ENCODE assay signal across 13 cellular contexts in the genomic region with DNA sequence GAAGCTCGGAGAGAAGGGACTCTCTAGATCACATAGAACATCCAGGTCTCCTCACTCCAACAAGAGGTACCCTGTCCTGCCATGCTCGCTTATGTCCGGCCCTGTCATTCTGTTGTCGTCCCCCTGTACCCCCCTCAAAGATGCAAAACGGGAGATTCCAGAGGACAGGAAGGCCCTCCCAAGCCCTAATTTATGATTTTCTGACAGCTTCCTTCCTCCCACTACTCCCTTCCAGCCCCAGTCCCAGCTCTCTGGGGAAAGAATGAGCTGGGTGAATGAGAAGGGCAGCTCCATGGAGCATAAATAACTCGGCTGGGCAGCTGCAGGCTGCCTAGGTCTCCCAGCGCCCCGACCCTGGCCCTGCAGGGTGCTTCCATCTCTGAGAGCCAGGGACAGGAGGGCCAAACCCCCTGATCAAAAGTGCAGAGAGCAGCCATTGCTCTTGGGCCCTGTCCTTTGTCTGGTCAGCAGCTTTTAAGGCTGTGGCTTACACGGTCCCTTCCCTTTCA. TPM values are rescaled to one million over a fixed set of nuclear protein-coding genes. Genes with fewer than 3 reads are reported as not detected.
DNase-seq lines count a peak whose midpoint lies in the region; TF ChIP-seq lines count a peak whose summit lies in the region.
"Had no signal": no experiment of that assay in that cellular context is flagged by ENCODE, and none has a peak within 500 bp of the region (broad histone marks: within the 10 kb centered on the region; RNA-seq: fewer than 3 reads in every experiment).

No MANE protein-coding gene starts in this region.

- no peak overlapping the region for H3K4me2 ChIP-seq in hepatocyte

- H3K9me2 ChIP-seq in hepatocyte (replicated peaks; ENCODE audit: insufficient read depth): no peaks in the 10 kb centered on the region

- peaks cover 64% of the 10 kb centered on the region for H3K27me3 Mint-ChIP-seq in T-helper 1 cell treated with Interleukin-12 subunit alpha and Interleukin-12 subunit beta and Interleukin-4 antibody, amounts not matched to agents 30 μg/mL and 1 μg/mL, for 36 hours (ENCODE audit: low read depth)

- 85% methylated on average over 9 of the region's 9 CpGs for WGBS in hepatocyte (ENCODE audit: low lambda C conversion rate, missing lambda C conversion rate)
- whole genome bisulfite sequencing in spleen, 5 donors: 23 to 47% (median 35%) methylated on average over 9 of the region's 9 CpGs
- 78% methylated on average over 9 of the region's 9 CpGs for WGBS in esophagus muscularis mucosa

- no peaks in the 10 kb centered on the region for H3K79me2 ChIP-seq in hepatocyte

- DNase-seq in T-helper 1 cell: no peak
- no peak for DNase-seq in Peyer's patch
- DNase-seq in hepatocyte (ENCODE audit: low spot score): no peak
- no peak for DNase-seq in spleen
- DNase-seq in activated effector memory CD4-positive, alpha-beta T cell treated with anti-CD3 and anti-CD28 coated beads, Interleukin-2, amount 50 U/mL, for 16 hours: no peak
- DNase-seq in esophagus muscularis mucosa (ENCODE audit: extremely low spot score): no peak
- DNase-seq in activated naive CD4-positive, alpha-beta T cell (lab: John Stamatoyannopoulos, UW): no peak
- DNase-seq: NCI-H2081 treated with DMSO at 0.1 percent for 48 hours; NK-92 treated with Interleukin-12 subunit alpha and Interleukin-12 subunit beta, amount 100 ng/mL, for 24 hours had no signal

- H3K9me3 Mint-ChIP-seq in T-helper 1 cell treated with Interleukin-12 subunit alpha and Interleukin-12 subunit beta and Interleukin-4 antibody, amounts not matched to agents 30 μg/mL and 1 μg/mL, for 36 hours: no peaks in the 10 kb centered on the region

- intact Hi-C loops in spleen (cut with DNase I; ENCODE audit: low total_unique reads): no loop called here
- intact Hi-C loops in esophagus muscularis mucosa (cut with DNase I): no loop called here

- H2AFZ ChIP-seq in hepatocyte: no peak overlapping the region

- no peak for TF ChIP-seq EP300 in esophagus muscularis mucosa (IDR thresholded peaks at IDR 0.05)

- H3K4me3 Mint-ChIP-seq in T-helper 1 cell treated with Interleukin-12 subunit alpha and Interleukin-12 subunit beta and Interleukin-4 antibody, amounts not matched to agents 30 μg/mL and 1 μg/mL, for 36 hours: no peak overlapping the region

- H3K27ac ChIP-seq in Peyer's patch: peak overlapping the region in 3 of 4 donors; percentile 52 to 68 (median 64)
- peak overlapping the region; percentile 31 for H3K27ac ChIP-seq in hepatocyte
- H3K27ac ChIP-seq in spleen: peak overlapping the region; percentile 60 to 91 (median 82)
- H3K27ac ChIP-seq in esophagus muscularis mucosa (replicated peaks in 1 of 4): peak overlapping the region in 1 of 4 donors; percentile 10
- H3K27ac ChIP-seq: 22Rv1, thoracic aorta, WERI-Rb-1 had no signal

- H3K4me1 ChIP-seq in Peyer's patch (peaks cover 0 to 19% (median 3%) of the 10 kb centered on the region in 4 donors), hepatocyte (ENCODE audit: insufficient read depth) (peaks cover 9% of the 10 kb centered on the region), spleen (peaks cover 27 to 59% (median 49%) of the 10 kb centered on the region in 6 donors), esophagus muscularis mucosa (peaks cover 8 to 28% (median 19%) of the 10 kb centered on the region in 4 donors)

- H3K27ac Mint-ChIP-seq in T-helper 1 cell treated with Interleukin-12 subunit alpha and Interleukin-12 subunit beta and Interleukin-4 antibody, amounts not matched to agents 30 μg/mL and 1 μg/mL, for 36 hours: peak overlapping the region; percentile 75

- H3K9me3 ChIP-seq in Peyer's patch (no peaks in the 10 kb centered on the region), hepatocyte (ENCODE audit: low read depth) (no peaks in the 10 kb centered on the region), spleen (no peaks in the 10 kb centered on the region), esophagus muscularis mucosa (no peaks in the 10 kb centered on the region)
- H3K9me3 ChIP-seq: thoracic aorta had no signal

- H3K27me3 ChIP-seq in Peyer's patch (no peaks in the 10 kb centered on the region), hepatocyte (no peaks in the 10 kb centered on the region), spleen (replicated peaks in 1 of 7) (peaks cover 0 to 53% (median 3%) of the 10 kb centered on the region in 7 donors), esophagus muscularis mucosa (peaks cover 0 to 9% (median 8%) of the 10 kb centered on the region in 4 donors)

- TF ChIP-seq POLR2A in Peyer's patch (IDR thresholded peaks at IDR 0.05): no peak
- no peak for TF ChIP-seq POLR2A in spleen (IDR thresholded peaks at IDR 0.05)
- TF ChIP-seq POLR2A in esophagus muscularis mucosa (IDR thresholded peaks at IDR 0.05; ENCODE audit: low read depth): no peak

- no peak for TF ChIP-seq CTCF in Peyer's patch (IDR thresholded peaks at IDR 0.05)
- no peak for TF ChIP-seq CTCF in hepatocyte (IDR thresholded peaks at IDR 0.05; ENCODE audit: poor library complexity)
- no peak for TF ChIP-seq CTCF in spleen (IDR thresholded peaks at IDR 0.05 in 8 of 11, conservative IDR thresholded peaks at IDR 0.05 in 3 of 11)
- TF ChIP-seq CTCF in esophagus muscularis mucosa (IDR thresholded peaks at IDR 0.05): no peak

- H3K4me3 ChIP-seq in Peyer's patch (no peak overlapping the region), hepatocyte (no peak overlapping the region), spleen (peak overlapping the region in 1 of 8 donors; percentile 36), esophagus muscularis mucosa (no peak overlapping the region)
- H3K4me3 ChIP-seq: thoracic aorta had no signal

- no peaks in the 10 kb centered on the region for H3K36me3 Mint-ChIP-seq in T-helper 1 cell treated with Interleukin-12 subunit alpha and Interleukin-12 subunit beta and Interleukin-4 antibody, amounts not matched to agents 30 μg/mL and 1 μg/mL, for 36 hours (ENCODE audit: low read depth)

- H3K36me3 ChIP-seq in Peyer's patch (no peaks in the 10 kb centered on the region), hepatocyte (replicated peaks; ENCODE audit: insufficient read depth, low read depth) (no peaks in the 10 kb centered on the region), spleen (no peaks in the 10 kb centered on the region), esophagus muscularis mucosa (no peaks in the 10 kb centered on the region)
- H3K36me3 ChIP-seq: thoracic aorta, WERI-Rb-1 had no signal

- no peaks in the 10 kb centered on the region for H4K20me1 ChIP-seq in hepatocyte (ENCODE audit: insufficient read depth, poor library complexity, severe bottlenecking)

- H3K4me1 Mint-ChIP-seq in T-helper 1 cell treated with Interleukin-12 subunit alpha and Interleukin-12 subunit beta and Interleukin-4 antibody, amounts not matched to agents 30 μg/mL and 1 μg/mL, for 36 hours (ENCODE audit: low read depth): peaks cover 11% of the 10 kb centered on the region

RNA-seq across cellular contexts. Expression of gene EMID1, which starts 3.9 kb away (rescaled TPM):
- 1 to 10 TPM; 1.9 to 7.1 (median 4.2) TPM for total RNA-seq in Peyer's patch
- total RNA-seq in hepatocyte: 11.5 and 12.6 TPM in 2 replicates
- 14.7 and 15.0 TPM in 2 replicates for polyA plus RNA-seq in hepatocyte
- total RNA-seq in spleen: 10 to 100 TPM; 38.0 to 90.3 (median 62.0) TPM
- polyA plus RNA-seq in spleen: 10 to 100 TPM; 18.5 to 62.6 (median 60.4) TPM
- 1 to 10 TPM in 2 of 4 donors, under 1 TPM in 2; 0.65 to 4.0 (median 0.93) TPM for total RNA-seq in esophagus muscularis mucosa
